30 cellular contexts compared by ENCODE assay signal in the genomic region with DNA sequence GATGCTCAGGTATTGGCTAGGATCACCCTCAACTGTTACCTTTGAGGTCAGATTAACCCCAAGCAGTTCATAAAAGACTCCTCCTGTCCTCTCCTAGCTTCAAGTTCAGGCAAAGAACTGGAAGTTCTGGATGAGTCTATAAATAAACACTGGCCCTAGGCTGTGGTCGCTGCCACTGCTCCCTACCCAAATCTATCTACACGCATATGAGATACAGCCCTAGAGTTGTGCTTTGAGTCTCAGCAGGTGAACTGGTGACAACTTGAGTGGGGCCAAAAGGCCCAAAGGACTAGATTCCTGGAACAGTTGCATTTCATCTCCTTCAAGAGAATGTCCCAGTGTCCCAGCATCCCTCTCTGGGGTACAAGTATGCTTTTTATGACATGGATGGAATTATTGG.
"Had no signal": no experiment of that assay in that cellular context is flagged by ENCODE, and none has a peak within 500 bp of the region (broad histone marks: within the 10 kb centered on the region; RNA-seq: fewer than 3 reads in every experiment).

No MANE protein-coding gene starts in this region.

- H3K27ac Mint-ChIP-seq: naive thymus-derived CD8-positive, alpha-beta T cell; natural killer cell treated with Interleukin-12 subunit alpha and Interleukin-12 subunit beta and Interleukin-15 and Interleukin-18, amount 100 ng/mL, for 72 hours; neural progenitor cell; stimulated activated memory B cell treated with anti-CD40 and anti-IgM and Interleukin-4, amounts not matched to agents 10 μg/mL and 1 μg/mL and 100 μg/mL, for 72 hours had no signal

- H3K36me3 ChIP-seq: neural progenitor cell, ovary, prostate gland, right lobe of liver, sigmoid colon, spleen, stomach, thoracic aorta, thyroid gland, tibial nerve, upper lobe of left lung, vagina had no signal

- H3K36me3 Mint-ChIP-seq: neural progenitor cell; stimulated activated memory B cell treated with anti-CD40 and anti-IgM and Interleukin-4, amounts not matched to agents 10 μg/mL and 1 μg/mL and 100 μg/mL, for 72 hours had no signal

- H3K4me1 ChIP-seq: neural progenitor cell, parathyroid adenoma, prostate gland, right lobe of liver, sigmoid colon, spleen, thyroid gland, upper lobe of left lung had no signal

- ATAC-seq: naive thymus-derived CD8-positive, alpha-beta T cell; natural killer cell treated with Interleukin-12 subunit alpha and Interleukin-12 subunit beta and Interleukin-15 and Interleukin-18, amount 100 ng/mL, for 72 hours; right lobe of liver; stimulated activated memory B cell treated with anti-CD40 and anti-IgM and Interleukin-4, amounts not matched to agents 10 μg/mL and 1 μg/mL and 100 μg/mL, for 72 hours; stimulated activated naive CD8-positive, alpha-beta T cell treated with anti-CD3 and anti-CD28 coated beads, Interleukin-15, Interleukin-2, amounts not matched to agents 100 U/mL and 50 U/mL, for 24 hours had no signal

- H3K9me3 ChIP-seq: ovary, prostate gland, right lobe of liver, sigmoid colon, stomach, thoracic aorta, thyroid gland, tibial nerve, vagina had no signal

- H3K4me1 Mint-ChIP-seq: naive thymus-derived CD8-positive, alpha-beta T cell; neural progenitor cell; stimulated activated memory B cell treated with anti-CD40 and anti-IgM and Interleukin-4, amounts not matched to agents 10 μg/mL and 1 μg/mL and 100 μg/mL, for 72 hours had no signal

- DNase-seq: naive thymus-derived CD8-positive, alpha-beta T cell; occipital lobe; ovary; posterior cingulate gyrus; retina; right cardiac atrium; right lobe of liver; sigmoid colon; spleen; stimulated activated CD4-positive, alpha-beta T cell treated with anti-CD3 and anti-CD28 coated beads, Interleukin-12 subunit alpha, Interleukin-12 subunit beta, amount 100 ng/mL, for 4 hours; stimulated activated CD4-positive, alpha-beta T cell treated with anti-CD3 and anti-CD28 coated beads, Interleukin-1b, Interleukin-23, amount 100 ng/mL, for 48 hours; stimulated activated CD4-positive, alpha-beta T cell treated with anti-CD3 and anti-CD28 coated beads, Interleukin-4, amount 100 ng/mL, for 1 hour; stimulated activated CD4-positive, alpha-beta T cell treated with anti-CD3 and anti-CD28 coated beads, Interleukin-4, amount 100 ng/mL, for 4 hours; stimulated activated CD8-positive, alpha-beta memory T cell treated with anti-CD3 and anti-CD28 coated beads, Interleukin-4, amount 100 ng/mL, for 48 hours; stimulated activated naive CD4-positive, alpha-beta T cell; stimulated activated naive CD8-positive, alpha-beta T cell treated with anti-CD3 and anti-CD28 coated beads, Interleukin-15, Interleukin-2, amounts not matched to agents 100 U/mL and 50 U/mL, for 24 hours; stomach; thyroid gland; trophoblast cell; upper lobe of left lung had no signal

- H3K4me3 Mint-ChIP-seq: naive thymus-derived CD8-positive, alpha-beta T cell; natural killer cell treated with Interleukin-12 subunit alpha and Interleukin-12 subunit beta and Interleukin-15 and Interleukin-18, amount 100 ng/mL, for 72 hours; neural progenitor cell; stimulated activated memory B cell treated with anti-CD40 and anti-IgM and Interleukin-4, amounts not matched to agents 10 μg/mL and 1 μg/mL and 100 μg/mL, for 72 hours had no signal

- H3K4me3 ChIP-seq: neural progenitor cell, ovary, prostate gland, right lobe of liver, sigmoid colon, skin epidermis, smooth muscle cell, spleen, stomach, thoracic aorta, thyroid gland, tibial nerve, upper lobe of left lung, vagina had no signal

- H3K27ac ChIP-seq: neural progenitor cell, ovary, parathyroid adenoma, prostate gland, right lobe of liver, sigmoid colon, skin epidermis, spleen, stomach, thoracic aorta, thyroid gland, tibial nerve, upper lobe of left lung, vagina had no signal

- H3K27me3 ChIP-seq: neural progenitor cell, ovary, right lobe of liver, sigmoid colon, stomach, thyroid gland, tibial nerve, upper lobe of left lung, vagina had no signal
